In the genomic region with DNA sequence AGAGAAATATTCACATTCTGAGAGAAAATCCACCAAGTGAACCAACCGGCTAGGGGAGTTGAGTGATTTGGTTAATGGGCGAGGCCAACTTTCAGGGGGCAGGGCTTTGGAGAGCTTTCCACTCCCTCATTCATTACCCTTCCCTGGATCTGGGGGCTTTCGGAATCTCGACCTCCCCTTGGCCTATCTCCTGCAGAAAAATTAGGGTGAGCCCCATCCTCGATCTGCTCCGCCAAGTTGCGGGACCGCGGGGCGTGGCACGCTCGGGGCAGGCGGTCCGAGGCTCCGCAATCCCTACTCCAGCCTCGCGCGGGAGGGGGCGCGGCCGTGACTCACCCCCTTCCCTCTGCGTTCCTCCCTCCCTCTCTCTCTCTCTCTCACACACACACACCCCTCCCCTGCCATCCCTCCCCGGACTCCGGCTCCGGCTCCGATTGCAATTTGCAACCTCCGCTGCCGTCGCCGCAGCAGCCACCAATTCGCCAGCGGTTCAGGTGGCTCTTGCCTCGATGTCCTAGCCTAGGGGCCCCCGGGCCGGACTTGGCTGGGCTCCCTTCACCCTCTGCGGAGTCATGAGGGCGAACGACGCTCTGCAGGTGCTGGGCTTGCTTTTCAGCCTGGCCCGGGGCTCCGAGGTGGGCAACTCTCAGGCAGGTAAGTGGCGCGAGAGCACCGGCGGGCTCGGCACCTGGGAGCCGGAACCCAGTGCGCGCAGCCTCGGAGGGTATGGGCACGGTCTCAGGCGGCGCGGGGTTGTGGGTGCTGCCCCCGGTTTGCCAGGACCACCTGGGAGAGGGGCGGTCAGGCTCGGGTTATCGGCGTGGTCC, we compare ENCODE assay signal across 1 cellular context.
TF ChIP-seq lines count a peak whose summit lies in the region.

ERBB3 (plus strand) TSS at position 437 of the 827 bp plus-strand sequence; CDS start at position 573, 136 bp downstream.

TF ChIP-seq in K562, 482 proteins besides CTCF, POLR2A, EP300 and RAD21 (continued from another document and continues in another):
- TF ChIP-seq, protein P1, sequence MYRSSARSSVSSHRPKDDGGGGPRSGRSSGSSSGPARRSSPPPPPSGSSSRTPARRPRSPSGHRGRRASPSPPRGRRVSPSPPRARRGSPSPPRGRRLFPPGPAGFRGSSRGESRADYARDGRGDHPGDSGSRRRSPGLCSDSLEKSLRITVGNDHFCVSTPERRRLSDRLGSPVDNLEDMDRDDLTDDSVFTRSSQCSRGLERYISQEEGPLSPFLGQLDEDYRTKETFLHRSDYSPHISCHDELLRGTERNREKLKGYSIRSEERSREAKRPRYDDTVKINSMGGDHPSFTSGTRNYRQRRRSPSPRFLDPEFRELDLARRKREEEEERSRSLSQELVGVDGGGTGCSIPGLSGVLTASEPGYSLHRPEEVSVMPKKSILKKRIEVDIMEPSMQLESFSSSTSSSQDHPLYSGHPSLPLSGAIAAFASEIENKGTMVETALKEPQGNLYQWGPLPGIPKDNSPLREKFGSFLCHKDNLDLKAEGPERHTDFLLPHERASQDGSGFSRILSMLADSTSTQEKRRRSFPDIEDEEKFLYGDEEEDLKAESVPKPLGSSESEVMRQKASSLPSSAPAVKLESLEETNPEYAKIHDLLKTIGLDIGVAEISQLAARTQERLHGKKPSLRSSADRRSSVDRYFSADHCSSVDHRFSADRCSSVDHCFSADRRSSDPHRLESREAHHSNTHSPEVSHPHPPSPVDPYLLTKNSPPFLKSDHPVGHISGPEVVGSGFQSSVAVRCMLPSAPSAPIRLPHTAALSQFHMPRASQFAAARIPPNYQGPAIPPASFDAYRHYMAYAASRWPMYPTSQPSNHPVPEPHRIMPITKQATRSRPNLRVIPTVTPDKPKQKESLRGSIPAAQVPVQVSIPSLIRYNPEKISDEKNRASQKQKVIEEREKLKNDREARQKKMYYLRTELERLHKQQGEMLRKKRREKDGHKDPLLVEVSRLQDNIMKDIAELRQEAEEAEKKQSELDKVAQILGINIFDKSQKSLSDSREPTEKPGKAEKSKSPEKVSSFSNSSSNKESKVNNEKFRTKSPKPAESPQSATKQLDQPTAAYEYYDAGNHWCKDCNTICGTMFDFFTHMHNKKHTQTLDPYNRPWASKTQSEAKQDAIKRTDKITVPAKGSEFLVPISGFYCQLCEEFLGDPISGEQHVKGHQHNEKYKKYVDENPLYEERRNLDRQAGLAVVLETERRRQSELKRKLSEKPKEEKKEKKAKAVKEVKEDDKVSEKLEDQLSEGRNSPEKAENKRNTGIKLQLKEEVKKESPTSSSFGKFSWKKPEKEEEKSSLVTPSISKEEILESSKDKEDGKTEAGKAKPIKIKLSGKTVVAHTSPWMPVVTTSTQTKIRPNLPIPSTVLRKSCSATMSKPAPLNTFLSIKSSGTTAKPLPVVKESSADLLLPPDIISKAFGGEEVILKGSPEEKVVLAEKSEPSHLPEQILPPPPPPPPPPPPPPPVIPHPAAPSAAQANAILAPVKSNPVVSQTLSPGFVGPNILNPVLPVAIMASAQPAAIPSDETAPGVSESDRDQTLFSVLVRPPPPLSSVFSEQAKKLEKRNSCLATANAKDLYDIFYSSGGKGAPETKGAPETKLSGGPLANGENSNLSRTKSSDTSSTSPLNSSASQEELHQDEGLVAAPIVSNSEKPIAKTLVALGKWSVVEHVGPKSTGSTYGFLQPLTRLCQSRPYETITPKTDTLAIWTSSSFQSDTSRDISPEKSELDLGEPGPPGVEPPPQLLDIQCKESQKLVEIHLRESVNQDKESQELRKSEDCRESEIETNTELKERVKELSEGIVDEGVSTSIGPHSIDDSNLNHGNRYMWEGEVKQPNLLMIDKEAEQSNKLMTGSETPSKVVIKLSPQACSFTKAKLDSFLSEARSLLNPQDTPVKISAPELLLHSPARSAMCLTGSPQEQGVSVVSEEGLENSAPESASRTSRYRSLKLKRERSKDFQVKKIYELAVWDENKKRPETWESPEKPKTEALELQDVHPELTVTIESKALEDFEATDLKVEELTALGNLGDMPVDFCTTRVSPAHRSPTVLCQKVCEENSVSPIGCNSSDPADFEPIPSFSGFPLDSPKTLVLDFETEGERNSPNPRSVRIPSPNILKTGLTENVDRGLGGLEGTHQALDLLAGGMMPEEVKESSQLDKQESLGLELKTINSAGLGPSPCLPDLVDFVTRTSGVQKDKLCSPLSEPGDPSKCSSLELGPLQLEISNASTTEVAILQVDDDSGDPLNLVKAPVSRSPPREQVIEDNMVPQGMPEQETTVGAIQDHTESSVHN (IDR thresholded peaks at IDR 0.05; ENCODE audit: borderline replicate concordance in 1 of 2, low read depth in 1 of 2), result no peak
- TF ChIP-seq ZBTB2 (IDR thresholded peaks at IDR 0.05) (peak; percentile 70; the same call in 1 of the 2 replicates), NUFIP1 (IDR thresholded peaks at IDR 0.05; ENCODE audit: partially characterized antibody) (no peak), NRF1 (conservative IDR thresholded peaks at IDR 0.05 in 1 of 2, IDR thresholded peaks at IDR 0.05 in 1 of 2) (peak; percentile 48 to 59), FOXJ3 (CRISPR knock-in tag; IDR thresholded peaks at IDR 0.05) (no peak), BACH1 (tag; IDR thresholded peaks at IDR 0.05) (no peak), ZNF143 (CRISPR knock-in tag; IDR thresholded peaks at IDR 0.05) (peak; percentile 21; the same call in 1 of the 2 replicates), KDM4B (IDR thresholded peaks at IDR 0.05; ENCODE audit: borderline replicate concordance in 2 of 2, low read depth in 1 of 2) (no peak), ZBTB8A (IDR thresholded peaks at IDR 0.05; ENCODE audit: partially characterized antibody) (no peak), NR2C1 (IDR thresholded peaks at IDR 0.05) (no peak), NR2C1 (tag; IDR thresholded peaks at IDR 0.05) (no peak), ARID1B (IDR thresholded peaks at IDR 0.05) (peak; percentile 83), PHB (CRISPR knock-in tag; IDR thresholded peaks at IDR 0.05) (no peak), SMAD3 (CRISPR knock-in tag; conservative IDR thresholded peaks at IDR 0.05) (no peak), CREB3 (tag; conservative IDR thresholded peaks at IDR 0.05; ENCODE audit: low read depth) (no peak), POLR3G (IDR thresholded peaks at IDR 0.05; ENCODE audit: extremely low read depth, insufficient read length, insufficient replicate concordance) (no peak), ZNF780A (CRISPR knock-in tag; IDR thresholded peaks at IDR 0.05) (no peak), ZBTB40 (IDR thresholded peaks at IDR 0.05) (peak; percentile 67), ZBTB40 (CRISPR knock-in tag; IDR thresholded peaks at IDR 0.05) (no peak)
- TF ChIP-seq, protein P2, sequence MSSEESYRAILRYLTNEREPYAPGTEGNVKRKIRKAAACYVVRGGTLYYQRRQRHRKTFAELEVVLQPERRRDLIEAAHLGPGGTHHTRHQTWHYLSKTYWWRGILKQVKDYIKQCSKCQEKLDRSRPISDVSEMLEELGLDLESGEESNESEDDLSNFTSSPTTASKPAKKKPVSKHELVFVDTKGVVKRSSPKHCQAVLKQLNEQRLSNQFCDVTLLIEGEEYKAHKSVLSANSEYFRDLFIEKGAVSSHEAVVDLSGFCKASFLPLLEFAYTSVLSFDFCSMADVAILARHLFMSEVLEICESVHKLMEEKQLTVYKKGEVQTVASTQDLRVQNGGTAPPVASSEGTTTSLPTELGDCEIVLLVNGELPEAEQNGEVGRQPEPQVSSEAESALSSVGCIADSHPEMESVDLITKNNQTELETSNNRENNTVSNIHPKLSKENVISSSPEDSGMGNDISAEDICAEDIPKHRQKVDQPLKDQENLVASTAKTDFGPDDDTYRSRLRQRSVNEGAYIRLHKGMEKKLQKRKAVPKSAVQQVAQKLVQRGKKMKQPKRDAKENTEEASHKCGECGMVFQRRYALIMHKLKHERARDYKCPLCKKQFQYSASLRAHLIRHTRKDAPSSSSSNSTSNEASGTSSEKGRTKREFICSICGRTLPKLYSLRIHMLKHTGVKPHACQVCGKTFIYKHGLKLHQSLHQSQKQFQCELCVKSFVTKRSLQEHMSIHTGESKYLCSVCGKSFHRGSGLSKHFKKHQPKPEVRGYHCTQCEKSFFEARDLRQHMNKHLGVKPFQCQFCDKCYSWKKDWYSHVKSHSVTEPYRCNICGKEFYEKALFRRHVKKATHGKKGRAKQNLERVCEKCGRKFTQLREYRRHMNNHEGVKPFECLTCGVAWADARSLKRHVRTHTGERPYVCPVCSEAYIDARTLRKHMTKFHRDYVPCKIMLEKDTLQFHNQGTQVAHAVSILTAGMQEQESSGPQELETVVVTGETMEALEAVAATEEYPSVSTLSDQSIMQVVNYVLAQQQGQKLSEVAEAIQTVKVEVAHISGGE (CRISPR knock-in tag; IDR thresholded peaks at IDR 0.05), result no peak
